In the genomic region with DNA sequence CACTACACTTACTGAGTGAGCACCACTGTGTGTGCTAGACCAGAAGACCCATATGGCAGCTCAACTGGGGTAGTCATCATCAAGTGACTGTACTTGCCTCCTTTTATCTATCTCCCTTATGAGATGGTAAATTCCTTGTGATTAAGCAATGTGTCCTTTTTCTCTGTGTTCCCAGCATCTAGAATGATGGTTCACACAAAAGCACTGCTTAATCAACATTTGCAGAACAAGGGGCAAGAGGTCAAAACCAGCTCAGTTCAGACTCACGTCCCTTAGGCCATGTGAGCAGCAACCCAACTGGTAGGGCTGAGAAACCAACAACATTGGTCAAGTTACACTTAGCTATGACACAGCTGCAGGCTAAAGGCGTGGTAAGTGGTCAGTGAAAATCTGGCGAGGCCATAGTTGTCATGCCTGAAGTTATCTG, we compare ENCODE assay signal across 1 cellular context.
TF ChIP-seq lines count a peak whose summit lies in the region.

No MANE protein-coding gene starts in this region.

TF ChIP-seq in GM12878, 131 proteins besides CTCF, POLR2A, EP300 and RAD21 (continued from another document):
- TF ChIP-seq, protein P1, sequence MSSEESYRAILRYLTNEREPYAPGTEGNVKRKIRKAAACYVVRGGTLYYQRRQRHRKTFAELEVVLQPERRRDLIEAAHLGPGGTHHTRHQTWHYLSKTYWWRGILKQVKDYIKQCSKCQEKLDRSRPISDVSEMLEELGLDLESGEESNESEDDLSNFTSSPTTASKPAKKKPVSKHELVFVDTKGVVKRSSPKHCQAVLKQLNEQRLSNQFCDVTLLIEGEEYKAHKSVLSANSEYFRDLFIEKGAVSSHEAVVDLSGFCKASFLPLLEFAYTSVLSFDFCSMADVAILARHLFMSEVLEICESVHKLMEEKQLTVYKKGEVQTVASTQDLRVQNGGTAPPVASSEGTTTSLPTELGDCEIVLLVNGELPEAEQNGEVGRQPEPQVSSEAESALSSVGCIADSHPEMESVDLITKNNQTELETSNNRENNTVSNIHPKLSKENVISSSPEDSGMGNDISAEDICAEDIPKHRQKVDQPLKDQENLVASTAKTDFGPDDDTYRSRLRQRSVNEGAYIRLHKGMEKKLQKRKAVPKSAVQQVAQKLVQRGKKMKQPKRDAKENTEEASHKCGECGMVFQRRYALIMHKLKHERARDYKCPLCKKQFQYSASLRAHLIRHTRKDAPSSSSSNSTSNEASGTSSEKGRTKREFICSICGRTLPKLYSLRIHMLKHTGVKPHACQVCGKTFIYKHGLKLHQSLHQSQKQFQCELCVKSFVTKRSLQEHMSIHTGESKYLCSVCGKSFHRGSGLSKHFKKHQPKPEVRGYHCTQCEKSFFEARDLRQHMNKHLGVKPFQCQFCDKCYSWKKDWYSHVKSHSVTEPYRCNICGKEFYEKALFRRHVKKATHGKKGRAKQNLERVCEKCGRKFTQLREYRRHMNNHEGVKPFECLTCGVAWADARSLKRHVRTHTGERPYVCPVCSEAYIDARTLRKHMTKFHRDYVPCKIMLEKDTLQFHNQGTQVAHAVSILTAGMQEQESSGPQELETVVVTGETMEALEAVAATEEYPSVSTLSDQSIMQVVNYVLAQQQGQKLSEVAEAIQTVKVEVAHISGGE (CRISPR knock-in tag; IDR thresholded peaks at IDR 0.05), result no peak
- TF ChIP-seq SMAD5 (IDR thresholded peaks at IDR 0.05; ENCODE audit: low read depth), result no peak
- no peak for TF ChIP-seq NFIC (IDR thresholded peaks at IDR 0.05; ENCODE audit: low read depth, low read length)
- TF ChIP-seq RFX5 (IDR thresholded peaks at IDR 0.05; ENCODE audit: low read depth, low read length), result no peak
- no peak for TF ChIP-seq FOXM1 (IDR thresholded peaks at IDR 0.05; ENCODE audit: low read depth, low read length)
- TF ChIP-seq, protein P2, sequence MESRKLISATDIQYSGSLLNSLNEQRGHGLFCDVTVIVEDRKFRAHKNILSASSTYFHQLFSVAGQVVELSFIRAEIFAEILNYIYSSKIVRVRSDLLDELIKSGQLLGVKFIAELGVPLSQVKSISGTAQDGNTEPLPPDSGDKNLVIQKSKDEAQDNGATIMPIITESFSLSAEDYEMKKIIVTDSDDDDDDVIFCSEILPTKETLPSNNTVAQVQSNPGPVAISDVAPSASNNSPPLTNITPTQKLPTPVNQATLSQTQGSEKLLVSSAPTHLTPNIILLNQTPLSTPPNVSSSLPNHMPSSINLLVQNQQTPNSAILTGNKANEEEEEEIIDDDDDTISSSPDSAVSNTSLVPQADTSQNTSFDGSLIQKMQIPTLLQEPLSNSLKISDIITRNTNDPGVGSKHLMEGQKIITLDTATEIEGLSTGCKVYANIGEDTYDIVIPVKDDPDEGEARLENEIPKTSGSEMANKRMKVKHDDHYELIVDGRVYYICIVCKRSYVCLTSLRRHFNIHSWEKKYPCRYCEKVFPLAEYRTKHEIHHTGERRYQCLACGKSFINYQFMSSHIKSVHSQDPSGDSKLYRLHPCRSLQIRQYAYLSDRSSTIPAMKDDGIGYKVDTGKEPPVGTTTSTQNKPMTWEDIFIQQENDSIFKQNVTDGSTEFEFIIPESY (IDR thresholded peaks at IDR 0.05), result no peak
- TF ChIP-seq, protein P3, sequence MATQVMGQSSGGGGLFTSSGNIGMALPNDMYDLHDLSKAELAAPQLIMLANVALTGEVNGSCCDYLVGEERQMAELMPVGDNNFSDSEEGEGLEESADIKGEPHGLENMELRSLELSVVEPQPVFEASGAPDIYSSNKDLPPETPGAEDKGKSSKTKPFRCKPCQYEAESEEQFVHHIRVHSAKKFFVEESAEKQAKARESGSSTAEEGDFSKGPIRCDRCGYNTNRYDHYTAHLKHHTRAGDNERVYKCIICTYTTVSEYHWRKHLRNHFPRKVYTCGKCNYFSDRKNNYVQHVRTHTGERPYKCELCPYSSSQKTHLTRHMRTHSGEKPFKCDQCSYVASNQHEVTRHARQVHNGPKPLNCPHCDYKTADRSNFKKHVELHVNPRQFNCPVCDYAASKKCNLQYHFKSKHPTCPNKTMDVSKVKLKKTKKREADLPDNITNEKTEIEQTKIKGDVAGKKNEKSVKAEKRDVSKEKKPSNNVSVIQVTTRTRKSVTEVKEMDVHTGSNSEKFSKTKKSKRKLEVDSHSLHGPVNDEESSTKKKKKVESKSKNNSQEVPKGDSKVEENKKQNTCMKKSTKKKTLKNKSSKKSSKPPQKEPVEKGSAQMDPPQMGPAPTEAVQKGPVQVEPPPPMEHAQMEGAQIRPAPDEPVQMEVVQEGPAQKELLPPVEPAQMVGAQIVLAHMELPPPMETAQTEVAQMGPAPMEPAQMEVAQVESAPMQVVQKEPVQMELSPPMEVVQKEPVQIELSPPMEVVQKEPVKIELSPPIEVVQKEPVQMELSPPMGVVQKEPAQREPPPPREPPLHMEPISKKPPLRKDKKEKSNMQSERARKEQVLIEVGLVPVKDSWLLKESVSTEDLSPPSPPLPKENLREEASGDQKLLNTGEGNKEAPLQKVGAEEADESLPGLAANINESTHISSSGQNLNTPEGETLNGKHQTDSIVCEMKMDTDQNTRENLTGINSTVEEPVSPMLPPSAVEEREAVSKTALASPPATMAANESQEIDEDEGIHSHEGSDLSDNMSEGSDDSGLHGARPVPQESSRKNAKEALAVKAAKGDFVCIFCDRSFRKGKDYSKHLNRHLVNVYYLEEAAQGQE (IDR thresholded peaks at IDR 0.05; ENCODE audit: low read depth, low read length), result no peak
- no peak for TF ChIP-seq POU2F2 (IDR thresholded peaks at IDR 0.05; ENCODE audit: borderline replicate concordance, low read depth, low read length)
- TF ChIP-seq ZBTB4 (CRISPR knock-in tag; IDR thresholded peaks at IDR 0.05), result no peak
- TF ChIP-seq, protein P4, sequence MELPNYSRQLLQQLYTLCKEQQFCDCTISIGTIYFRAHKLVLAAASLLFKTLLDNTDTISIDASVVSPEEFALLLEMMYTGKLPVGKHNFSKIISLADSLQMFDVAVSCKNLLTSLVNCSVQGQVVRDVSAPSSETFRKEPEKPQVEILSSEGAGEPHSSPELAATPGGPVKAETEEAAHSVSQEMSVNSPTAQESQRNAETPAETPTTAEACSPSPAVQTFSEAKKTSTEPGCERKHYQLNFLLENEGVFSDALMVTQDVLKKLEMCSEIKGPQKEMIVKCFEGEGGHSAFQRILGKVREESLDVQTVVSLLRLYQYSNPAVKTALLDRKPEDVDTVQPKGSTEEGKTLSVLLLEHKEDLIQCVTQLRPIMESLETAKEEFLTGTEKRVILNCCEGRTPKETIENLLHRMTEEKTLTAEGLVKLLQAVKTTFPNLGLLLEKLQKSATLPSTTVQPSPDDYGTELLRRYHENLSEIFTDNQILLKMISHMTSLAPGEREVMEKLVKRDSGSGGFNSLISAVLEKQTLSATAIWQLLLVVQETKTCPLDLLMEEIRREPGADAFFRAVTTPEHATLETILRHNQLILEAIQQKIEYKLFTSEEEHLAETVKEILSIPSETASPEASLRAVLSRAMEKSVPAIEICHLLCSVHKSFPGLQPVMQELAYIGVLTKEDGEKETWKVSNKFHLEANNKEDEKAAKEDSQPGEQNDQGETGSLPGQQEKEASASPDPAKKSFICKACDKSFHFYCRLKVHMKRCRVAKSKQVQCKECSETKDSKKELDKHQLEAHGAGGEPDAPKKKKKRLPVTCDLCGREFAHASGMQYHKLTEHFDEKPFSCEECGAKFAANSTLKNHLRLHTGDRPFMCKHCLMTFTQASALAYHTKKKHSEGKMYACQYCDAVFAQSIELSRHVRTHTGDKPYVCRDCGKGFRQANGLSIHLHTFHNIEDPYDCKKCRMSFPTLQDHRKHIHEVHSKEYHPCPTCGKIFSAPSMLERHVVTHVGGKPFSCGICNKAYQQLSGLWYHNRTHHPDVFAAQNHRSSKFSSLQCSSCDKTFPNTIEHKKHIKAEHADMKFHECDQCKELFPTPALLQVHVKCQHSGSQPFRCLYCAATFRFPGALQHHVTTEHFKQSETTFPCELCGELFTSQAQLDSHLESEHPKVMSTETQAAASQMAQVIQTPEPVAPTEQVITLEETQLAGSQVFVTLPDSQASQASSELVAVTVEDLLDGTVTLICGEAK (IDR thresholded peaks at IDR 0.05; ENCODE audit: borderline replicate concordance), result no peak
- TF ChIP-seq TBL1XR1 (IDR thresholded peaks at IDR 0.05; ENCODE audit: low read depth, low read length), result no peak
- TF ChIP-seq HDAC2 (IDR thresholded peaks at IDR 0.05), result no peak
